ENCODE assay signal across 7 cellular contexts in genomic region chrX:120244395-120244734, GRCh38. TPM values are rescaled to one million over a fixed set of nuclear protein-coding genes. Genes with fewer than 3 reads are reported as not detected.
DNase-seq lines count a peak whose midpoint lies in the region; ATAC-seq and TF ChIP-seq lines count a peak whose summit lies in the region.

No MANE protein-coding gene starts in this region.

- no peaks in the 10 kb centered on the region for H3K4me1 ChIP-seq in ovary (ENCODE audit: insufficient read depth)

- intact Hi-C loops in ovary (cut with DNase I): no loop called here

- TF ChIP-seq POLR2A in NB4 (IDR thresholded peaks at IDR 0.05; ENCODE audit: extremely low read depth, insufficient read length): no peak
- no peak for TF ChIP-seq POLR2A in ovary (IDR thresholded peaks at IDR 0.05)

- DNase-seq in NB4 (ENCODE audit: low read depth) (peak; percentile 11), epithelial cell of proximal tubule (ENCODE audit: low read depth) (no peak), ovary (no peak), foreskin melanocyte (no peak)
- no peak for DNase-seq in stimulated activated CD4-positive, alpha-beta T cell treated with anti-CD3 and anti-CD28 coated beads, Interleukin-2, amount 100 ng/mL, for 24 hours

- no peak for TF ChIP-seq EP300 in ovary (IDR thresholded peaks at IDR 0.05)

- no peaks in the 10 kb centered on the region for H3K36me3 ChIP-seq in ovary

- WGBS in ovary, 3 donors: 26 to 38% (median 35%) methylated on average over 16 of the region's 16 CpGs

- H3K27ac ChIP-seq in ovary: peak overlapping the region; percentile 77 to 79

- H3K27me3 ChIP-seq in ovary: peaks cover 3% of the 10 kb centered on the region

- no peaks in the 10 kb centered on the region for H3K9me3 ChIP-seq in ovary

- H3K4me3 ChIP-seq in NB4 (ENCODE audit: low read depth, low read length) (peak overlapping the region; percentile 87), epithelial cell of proximal tubule (ENCODE audit: low read depth, low read length) (peak overlapping the region; percentile 76), ovary (peak overlapping the region; percentile 54)

- ATAC-seq in GM21529 (IDR thresholded peaks at IDR 0.05; ENCODE audit: unreplicated experiment) (peak; percentile 20), GM21367 (IDR thresholded peaks at IDR 0.05; ENCODE audit: unreplicated experiment) (no peak)

- TF ChIP-seq CTCF in NB4 (IDR thresholded peaks at IDR 0.05; ENCODE audit: low read depth, low read length) (no peak), epithelial cell of proximal tubule (conservative IDR thresholded peaks at IDR 0.05; ENCODE audit: low read depth, low read length) (no peak), ovary (IDR thresholded peaks at IDR 0.05) (no peak)

RNA-seq across cellular contexts. Expression of gene ZBTB33, which starts 6.2 kb away (rescaled TPM):
- total RNA-seq in epithelial cell of proximal tubule: 9.4 and 12.9 TPM in 2 replicates
- total RNA-seq in ovary: 10 to 100 TPM; 14.2 to 20.0 (median 15.1) TPM
- 10 to 100 TPM in 1 of 2 donors, 1 to 10 TPM in 1; 6.6 to 10.7 TPM for polyA plus RNA-seq in ovary
